1 cellular context compared by ENCODE assay signal in the genomic region with DNA sequence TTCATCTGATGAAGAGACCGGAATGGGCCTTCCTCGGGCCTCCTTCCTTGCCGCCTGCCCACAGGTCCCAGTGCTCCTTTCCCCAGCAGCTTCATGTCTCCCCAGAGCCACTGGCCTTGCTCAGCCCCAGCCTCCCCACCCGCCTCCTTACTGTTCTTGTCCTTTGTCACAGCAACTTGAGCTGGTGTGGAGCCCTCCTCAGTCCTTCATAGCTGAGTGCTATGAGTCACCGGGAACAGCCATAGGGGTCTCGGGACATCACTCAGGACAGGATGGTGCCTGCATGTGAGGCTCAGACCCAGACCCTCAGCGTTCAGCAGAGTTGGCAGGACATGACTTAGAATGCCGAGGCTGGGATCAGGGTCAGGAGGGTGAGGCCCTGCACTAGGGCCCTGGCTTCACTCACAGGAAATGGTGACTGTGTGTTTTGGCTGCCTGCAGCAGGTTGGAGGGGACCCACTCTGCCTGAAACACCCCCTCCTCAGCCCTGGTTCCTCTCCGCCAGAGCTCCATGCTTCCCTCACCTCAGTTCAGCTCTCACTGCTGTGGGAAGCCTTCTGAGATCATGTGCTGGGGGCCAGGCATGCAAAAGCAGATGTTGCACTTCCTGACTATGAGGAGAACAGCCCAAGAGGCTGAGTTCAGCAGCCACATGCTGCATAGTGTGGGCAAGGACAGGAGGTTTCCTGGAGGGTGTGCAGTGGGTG.
TF ChIP-seq lines count a peak whose summit lies in the region.

No MANE protein-coding gene starts in this region.

TF ChIP-seq in HepG2, 621 proteins besides CTCF, POLR2A, EP300 and RAD21:
- TF ChIP-seq ZNF878 (CRISPR knock-in tag; IDR thresholded peaks at IDR 0.05) = no peak
- TF ChIP-seq SATB2 (CRISPR knock-in tag; IDR thresholded peaks at IDR 0.05) = no peak
- no peak for TF ChIP-seq ZFYVE20 (CRISPR knock-in tag; IDR thresholded peaks at IDR 0.05; ENCODE audit: borderline replicate concordance, low read depth)
- TF ChIP-seq, protein P1, sequence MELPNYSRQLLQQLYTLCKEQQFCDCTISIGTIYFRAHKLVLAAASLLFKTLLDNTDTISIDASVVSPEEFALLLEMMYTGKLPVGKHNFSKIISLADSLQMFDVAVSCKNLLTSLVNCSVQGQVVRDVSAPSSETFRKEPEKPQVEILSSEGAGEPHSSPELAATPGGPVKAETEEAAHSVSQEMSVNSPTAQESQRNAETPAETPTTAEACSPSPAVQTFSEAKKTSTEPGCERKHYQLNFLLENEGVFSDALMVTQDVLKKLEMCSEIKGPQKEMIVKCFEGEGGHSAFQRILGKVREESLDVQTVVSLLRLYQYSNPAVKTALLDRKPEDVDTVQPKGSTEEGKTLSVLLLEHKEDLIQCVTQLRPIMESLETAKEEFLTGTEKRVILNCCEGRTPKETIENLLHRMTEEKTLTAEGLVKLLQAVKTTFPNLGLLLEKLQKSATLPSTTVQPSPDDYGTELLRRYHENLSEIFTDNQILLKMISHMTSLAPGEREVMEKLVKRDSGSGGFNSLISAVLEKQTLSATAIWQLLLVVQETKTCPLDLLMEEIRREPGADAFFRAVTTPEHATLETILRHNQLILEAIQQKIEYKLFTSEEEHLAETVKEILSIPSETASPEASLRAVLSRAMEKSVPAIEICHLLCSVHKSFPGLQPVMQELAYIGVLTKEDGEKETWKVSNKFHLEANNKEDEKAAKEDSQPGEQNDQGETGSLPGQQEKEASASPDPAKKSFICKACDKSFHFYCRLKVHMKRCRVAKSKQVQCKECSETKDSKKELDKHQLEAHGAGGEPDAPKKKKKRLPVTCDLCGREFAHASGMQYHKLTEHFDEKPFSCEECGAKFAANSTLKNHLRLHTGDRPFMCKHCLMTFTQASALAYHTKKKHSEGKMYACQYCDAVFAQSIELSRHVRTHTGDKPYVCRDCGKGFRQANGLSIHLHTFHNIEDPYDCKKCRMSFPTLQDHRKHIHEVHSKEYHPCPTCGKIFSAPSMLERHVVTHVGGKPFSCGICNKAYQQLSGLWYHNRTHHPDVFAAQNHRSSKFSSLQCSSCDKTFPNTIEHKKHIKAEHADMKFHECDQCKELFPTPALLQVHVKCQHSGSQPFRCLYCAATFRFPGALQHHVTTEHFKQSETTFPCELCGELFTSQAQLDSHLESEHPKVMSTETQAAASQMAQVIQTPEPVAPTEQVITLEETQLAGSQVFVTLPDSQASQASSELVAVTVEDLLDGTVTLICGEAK (IDR thresholded peaks at IDR 0.05) = no peak
- TF ChIP-seq, protein P1 (CRISPR knock-in tag; IDR thresholded peaks at IDR 0.05) = no peak
- TF ChIP-seq SOX5 (CRISPR knock-in tag; IDR thresholded peaks at IDR 0.05; ENCODE audit: borderline replicate concordance) = no peak
- no peak for TF ChIP-seq NR1H2 (CRISPR knock-in tag; IDR thresholded peaks at IDR 0.05; ENCODE audit: borderline replicate concordance, low read depth)
- no peak for TF ChIP-seq REPIN1 (CRISPR knock-in tag; IDR thresholded peaks at IDR 0.05; ENCODE audit: borderline replicate concordance, low read depth)
- TF ChIP-seq, protein P2, sequence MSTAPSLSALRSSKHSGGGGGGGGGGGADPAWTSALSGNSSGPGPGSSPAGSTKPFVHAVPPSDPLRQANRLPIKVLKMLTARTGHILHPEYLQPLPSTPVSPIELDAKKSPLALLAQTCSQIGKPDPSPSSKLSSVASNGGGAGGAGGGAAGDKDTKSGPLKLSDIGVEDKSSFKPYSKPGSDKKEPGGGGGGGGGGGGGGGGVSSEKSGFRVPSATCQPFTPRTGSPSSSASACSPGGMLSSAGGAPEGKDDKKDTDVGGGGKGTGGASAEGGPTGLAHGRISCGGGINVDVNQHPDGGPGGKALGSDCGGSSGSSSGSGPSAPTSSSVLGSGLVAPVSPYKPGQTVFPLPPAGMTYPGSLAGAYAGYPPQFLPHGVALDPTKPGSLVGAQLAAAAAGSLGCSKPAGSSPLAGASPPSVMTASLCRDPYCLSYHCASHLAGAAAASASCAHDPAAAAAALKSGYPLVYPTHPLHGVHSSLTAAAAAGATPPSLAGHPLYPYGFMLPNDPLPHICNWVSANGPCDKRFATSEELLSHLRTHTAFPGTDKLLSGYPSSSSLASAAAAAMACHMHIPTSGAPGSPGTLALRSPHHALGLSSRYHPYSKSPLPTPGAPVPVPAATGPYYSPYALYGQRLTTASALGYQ (CRISPR knock-in tag; IDR thresholded peaks at IDR 0.05) = no peak
- no peak for TF ChIP-seq ZNF446 (CRISPR knock-in tag; IDR thresholded peaks at IDR 0.05)
- no peak for TF ChIP-seq HDAC2 (CRISPR knock-in tag; IDR thresholded peaks at IDR 0.05)
- TF ChIP-seq ZNF678 (CRISPR knock-in tag; IDR thresholded peaks at IDR 0.05) = no peak
- TF ChIP-seq ETV5 (CRISPR knock-in tag; IDR thresholded peaks at IDR 0.05; ENCODE audit: borderline replicate concordance) = no peak
- TF ChIP-seq TSC22D2 (CRISPR knock-in tag; IDR thresholded peaks at IDR 0.05; ENCODE audit: borderline replicate concordance) = no peak
- TF ChIP-seq ZFP36 (IDR thresholded peaks at IDR 0.05; ENCODE audit: borderline replicate concordance, low read depth, low read length, partially characterized antibody) = no peak
- no peak for TF ChIP-seq ZBTB20 (CRISPR knock-in tag; IDR thresholded peaks at IDR 0.05; ENCODE audit: borderline replicate concordance, low read depth)
- no peak for TF ChIP-seq ZNF337 (CRISPR knock-in tag; IDR thresholded peaks at IDR 0.05; ENCODE audit: borderline replicate concordance, low read depth)
- no peak for TF ChIP-seq HOXA5 (CRISPR knock-in tag; IDR thresholded peaks at IDR 0.05)
- no peak for TF ChIP-seq ZNF556 (CRISPR knock-in tag; IDR thresholded peaks at IDR 0.05; ENCODE audit: borderline replicate concordance)
- no peak for TF ChIP-seq PCBP1 (IDR thresholded peaks at IDR 0.05; ENCODE audit: borderline replicate concordance, low read depth, low read length)
- TF ChIP-seq ZNF329 (CRISPR knock-in tag; IDR thresholded peaks at IDR 0.05; ENCODE audit: low read depth) = no peak
TF ChIP-seq in HepG2: peak in this region for 0.
